ENCODE assay signal across 15 cellular contexts in genomic region chr16:24721830-24722238, GRCh38. TPM values are rescaled to one million over a fixed set of nuclear protein-coding genes. Genes with fewer than 3 reads are reported as not detected.
DNase-seq lines count a peak whose midpoint lies in the region; ATAC-seq lines count a peak whose summit lies in the region.
"Had no signal": no experiment of that assay in that cellular context is flagged by ENCODE, and none has a peak within 500 bp of the region (broad histone marks: within the 10 kb centered on the region; RNA-seq: fewer than 3 reads in every experiment).

No MANE protein-coding gene starts in this region.

- H3K27me3 Mint-ChIP-seq in CD4-positive, CD25-positive, alpha-beta regulatory T cell, result peaks cover 4% of the 10 kb centered on the region
- H3K27me3 Mint-ChIP-seq in T-helper 17 cell, result peaks cover 10% of the 10 kb centered on the region
- peaks cover 8% of the 10 kb centered on the region for H3K27me3 Mint-ChIP-seq in activated T-helper 17 cell treated with anti-CD3 and anti-CD28 coated beads, Interleukin-2, amount 50 U/mL, for 72 hours

- H3K4me3 Mint-ChIP-seq in CD4-positive, CD25-positive, alpha-beta regulatory T cell, result no peak overlapping the region
- no peak overlapping the region for H3K4me3 Mint-ChIP-seq in T-helper 17 cell
- H3K4me3 Mint-ChIP-seq in activated T-helper 17 cell treated with anti-CD3 and anti-CD28 coated beads, Interleukin-2, amount 50 U/mL, for 72 hours, result peak overlapping the region; percentile 32

- no peaks in the 10 kb centered on the region for H3K27me3 ChIP-seq in CD4-positive, CD25-positive, alpha-beta regulatory T cell (ENCODE audit: control insufficient read depth, insufficient read depth, low read length)
- H3K27me3 ChIP-seq: gastrocnemius medialis had no signal

- no peaks in the 10 kb centered on the region for H3K36me3 ChIP-seq in CD4-positive, CD25-positive, alpha-beta regulatory T cell (ENCODE audit: control insufficient read depth, insufficient read depth, low read length)
- H3K36me3 ChIP-seq: gastrocnemius medialis, spleen had no signal

- H3K9me3 ChIP-seq in CD4-positive, CD25-positive, alpha-beta regulatory T cell (ENCODE audit: control insufficient read depth in 2 of 2, low read length in 2 of 2), result no peaks in the 10 kb centered on the region
- no peaks in the 10 kb centered on the region for H3K9me3 ChIP-seq in T-helper 17 cell (ENCODE audit: control insufficient read depth, low read length, poor library complexity, severe bottlenecking)
- H3K9me3 ChIP-seq: gastrocnemius medialis, spleen had no signal

- peaks cover 0 to 2% (median 0%) of the 10 kb centered on the region in 7 donors for H3K9me3 Mint-ChIP-seq in CD4-positive, CD25-positive, alpha-beta regulatory T cell
- no peaks in the 10 kb centered on the region for H3K9me3 Mint-ChIP-seq in activated T-helper 17 cell treated with anti-CD3 and anti-CD28 coated beads, Interleukin-2, amount 50 U/mL, for 72 hours

- H3K4me1 Mint-ChIP-seq in CD4-positive, CD25-positive, alpha-beta regulatory T cell, result peaks cover 0 to 12% (median 0%) of the 10 kb centered on the region in 4 donors
- peaks cover 7% of the 10 kb centered on the region for H3K4me1 Mint-ChIP-seq in T-helper 17 cell
- peaks cover 7% of the 10 kb centered on the region for H3K4me1 Mint-ChIP-seq in activated T-helper 17 cell treated with anti-CD3 and anti-CD28 coated beads, Interleukin-2, amount 50 U/mL, for 72 hours

- peak overlapping the region in 1 of 3 donors; percentile 48 for H3K27ac Mint-ChIP-seq in CD4-positive, CD25-positive, alpha-beta regulatory T cell
- H3K27ac Mint-ChIP-seq in T-helper 17 cell, result no peak overlapping the region
- H3K27ac Mint-ChIP-seq in activated T-helper 17 cell treated with anti-CD3 and anti-CD28 coated beads, Interleukin-2, amount 50 U/mL, for 72 hours, result peak overlapping the region; percentile 80

- peak in 1 of 3 donors; percentile 29 for DNase-seq in CD4-positive, CD25-positive, alpha-beta regulatory T cell
- no peak for DNase-seq in T-helper 17 cell
- DNase-seq in stimulated activated CD4-positive, alpha-beta T cell treated with anti-CD3 and anti-CD28 coated beads, Interleukin-12 subunit alpha, Interleukin-12 subunit beta, amount 100 ng/mL, for 24 hours (ENCODE audit: low read depth in 2 of 2), result peak; percentile 28 to 48
- no peak for DNase-seq in GF-D8 (lab: John Stamatoyannopoulos, UW)
- no peak for DNase-seq in NCI-H2081 (lab: John Stamatoyannopoulos, UW)
- DNase-seq: EL, gastrocnemius medialis, left colon, NCI-H1105, NCI-H748 treated with DMSO at 0.1 percent for 48 hours, spleen, trophoblast cell had no signal

- ATAC-seq in CD4-positive, CD25-positive, alpha-beta regulatory T cell (ENCODE audit: low read depth in 2 of 2), result peak; percentile 28 to 76
- peak; percentile 81 for ATAC-seq in T-helper 17 cell
- ATAC-seq in activated T-helper 17 cell treated with anti-CD3 and anti-CD28 coated beads, Interleukin-2, amount 50 U/mL, for 72 hours (replicated peaks), result peak; percentile 92
- ATAC-seq in HG02623 (IDR thresholded peaks at IDR 0.05; ENCODE audit: unreplicated experiment), result no peak
- ATAC-seq in HG03159 (IDR thresholded peaks at IDR 0.05; ENCODE audit: unreplicated experiment), result no peak
- ATAC-seq: gastrocnemius medialis, left colon had no signal

- no peak overlapping the region for H3K4me3 ChIP-seq in CD4-positive, CD25-positive, alpha-beta regulatory T cell (ENCODE audit: low read depth, low read length)
- H3K4me3 ChIP-seq: gastrocnemius medialis, spleen had no signal

- H3K27ac ChIP-seq in CD4-positive, CD25-positive, alpha-beta regulatory T cell (ENCODE audit: insufficient read depth, low read length, poor library complexity, severe bottlenecking), result no peak overlapping the region
- H3K27ac ChIP-seq: gastrocnemius medialis, spleen had no signal

- H3K4me1 ChIP-seq in CD4-positive, CD25-positive, alpha-beta regulatory T cell (ENCODE audit: control insufficient read depth, insufficient read depth, low read length, poor library complexity, severe bottlenecking), result no peaks in the 10 kb centered on the region
- H3K4me1 ChIP-seq: gastrocnemius medialis, spleen had no signal

- no peaks in the 10 kb centered on the region for H3K36me3 Mint-ChIP-seq in CD4-positive, CD25-positive, alpha-beta regulatory T cell
- peaks cover 6% of the 10 kb centered on the region for H3K36me3 Mint-ChIP-seq in T-helper 17 cell (ENCODE audit: low read depth)
- peaks cover 6% of the 10 kb centered on the region for H3K36me3 Mint-ChIP-seq in activated T-helper 17 cell treated with anti-CD3 and anti-CD28 coated beads, Interleukin-2, amount 50 U/mL, for 72 hours (ENCODE audit: low read depth)

RNA-seq across cellular contexts. Expression of gene TNRC6A, which starts 7.6 kb away (rescaled TPM):
- 89.0 TPM for total RNA-seq in CD4-positive, CD25-positive, alpha-beta regulatory T cell
- 10 to 100 TPM in 2 of 4 donors, 1 to 10 TPM in 2; 7.2 to 14.4 (median 9.0) TPM for polyA plus RNA-seq in CD4-positive, CD25-positive, alpha-beta regulatory T cell
- total RNA-seq in T-helper 17 cell, result 10 to 100 TPM; 71.5 to 72.1 TPM
- 10 to 100 TPM; 40.5 to 47.8 TPM for total RNA-seq in activated T-helper 17 cell treated with anti-CD3 and anti-CD28 coated beads, Interleukin-2, amount 50 U/mL, for 72 hours

Comparison
In these comparisons a context has a peak if more than half of its experiments do, and no peak if none do; other contexts are left out.
1. ATAC-seq: peak in CD4-positive, CD25-positive, alpha-beta regulatory T cell (2 of 2), T-helper 17 cell (single experiment) and activated T-helper 17 cell treated with anti-CD3 and anti-CD28 coated beads, Interleukin-2, amount 50 U/mL, for 72 hours (single experiment); none in HG02623 (single experiment) and HG03159 (single experiment).
2. DNase-seq: peak in stimulated activated CD4-positive, alpha-beta T cell treated with anti-CD3 and anti-CD28 coated beads, Interleukin-12 subunit alpha, Interleukin-12 subunit beta, amount 100 ng/mL, for 24 hours (2 of 2); none in T-helper 17 cell (0 of 3), GF-D8 (single experiment) and NCI-H2081 (0 of 2).